Comparison of ENCODE assay signal across 1 cellular context in the genomic region with DNA sequence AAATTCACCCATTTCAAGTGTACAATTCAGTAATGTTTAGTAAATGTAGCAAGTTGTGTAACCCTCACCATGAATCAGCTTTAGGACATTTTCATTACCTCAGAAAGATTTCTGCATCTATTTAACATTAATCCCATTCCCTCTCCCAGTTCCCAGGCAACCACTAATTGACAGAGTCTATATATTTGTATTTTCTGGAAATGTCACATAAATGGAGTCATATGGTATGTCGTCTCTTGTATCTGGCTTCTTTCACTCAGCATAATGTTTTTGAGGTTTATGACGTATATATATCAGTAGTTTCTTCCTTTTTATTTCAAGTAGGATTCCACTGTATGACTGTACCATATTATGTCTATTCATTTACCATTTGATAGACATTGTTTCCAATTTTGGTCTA.
TF ChIP-seq lines count a peak whose summit lies in the region.

No MANE protein-coding gene starts in this region.

TF ChIP-seq in IMR-90, 13 proteins besides CTCF, POLR2A, EP300 and RAD21:
- no peak for TF ChIP-seq SMC3 (IDR thresholded peaks at IDR 0.05; ENCODE audit: low read depth, low read length)
- peak; percentile 75 for TF ChIP-seq CEBPB (IDR thresholded peaks at IDR 0.05; ENCODE audit: low read depth, low read length)
